In genomic region chr2:55519908-55520885, GRCh38 we compare ENCODE assay signal across 8 cellular contexts. TPM values are rescaled to one million over a fixed set of nuclear protein-coding genes. Genes with fewer than 3 reads are reported as not detected.
DNase-seq lines count a peak whose midpoint lies in the region; ATAC-seq and TF ChIP-seq lines count a peak whose summit lies in the region.

No MANE protein-coding gene starts in this region.

- ATAC-seq in HG02981 (IDR thresholded peaks at IDR 0.05; ENCODE audit: unreplicated experiment) (peak; percentile 5), right cardiac atrium (peak; percentile 23 to 52), GM18858 (IDR thresholded peaks at IDR 0.05; ENCODE audit: unreplicated experiment) (no peak)

- H3K4me3 Mint-ChIP-seq in progenitor cell of endocrine pancreas (ENCODE audit: low read depth): peak overlapping the region; percentile 99

- H3K9me3 Mint-ChIP-seq in progenitor cell of endocrine pancreas (ENCODE audit: low read depth): no peaks in the 10 kb centered on the region

- 4% methylated on average over 37 of the region's 37 CpGs for WGBS in right cardiac atrium

- H3K4me3 ChIP-seq in GM12875 (ENCODE audit: low read depth, low read length) (peak overlapping the region; percentile 74), right cardiac atrium (ENCODE audit: low read length) (peak overlapping the region; percentile 71)

- peaks cover 12% of the 10 kb centered on the region for H3K4me1 Mint-ChIP-seq in progenitor cell of endocrine pancreas (ENCODE audit: low read depth)

- in situ Hi-C loops in ACHN (cut with HindIII; ENCODE audit: low pct_ligation_motif_present, low pct_unique_long_range_greater_than_20kb, low sequenced_read_pairs): no loop called here

- H3K27ac ChIP-seq in right cardiac atrium (ENCODE audit: low read length): peak overlapping the region; percentile 10

- no peaks in the 10 kb centered on the region for H3K4me1 ChIP-seq in right cardiac atrium (ENCODE audit: control insufficient read depth, insufficient read depth, low read length)

- no peaks in the 10 kb centered on the region for H3K27me3 ChIP-seq in right cardiac atrium (ENCODE audit: control insufficient read depth, insufficient read depth)

- DNase-seq in ACHN (peak; percentile 50), OCI-M1 (lab: John Stamatoyannopoulos, UW) (peak; percentile 66), amniotic epithelial cell (ENCODE audit: low read depth) (peak; percentile 20), right cardiac atrium (no peak), progenitor cell of endocrine pancreas (ENCODE audit: low spot score, unreplicated experiment) (peak; percentile 13)

- no peaks in the 10 kb centered on the region for H3K9me3 ChIP-seq in right cardiac atrium (ENCODE audit: control insufficient read depth, low read length)

- H3K36me3 Mint-ChIP-seq in progenitor cell of endocrine pancreas (ENCODE audit: insufficient read depth): peaks cover 5% of the 10 kb centered on the region

- intact Hi-C loops in right cardiac atrium (cut with DNase I): no loop called here

- no peak for TF ChIP-seq CTCF in GM12875 (IDR thresholded peaks at IDR 0.05; ENCODE audit: borderline replicate concordance, insufficient read depth, low read depth, low read length)
- TF ChIP-seq CTCF in progenitor cell of endocrine pancreas (IDR thresholded peaks at IDR 0.05; ENCODE audit: unreplicated experiment): no peak

- H3K27me3 Mint-ChIP-seq in progenitor cell of endocrine pancreas: no peaks in the 10 kb centered on the region

- peak overlapping the region; percentile 99 for H3K27ac Mint-ChIP-seq in progenitor cell of endocrine pancreas

RNA-seq across cellular contexts. Expression of gene CFAP36, which starts 0.7 kb away (rescaled TPM):
- total RNA-seq in right cardiac atrium (10 to 100 TPM; 26.0 to 30.5 (median 28.9) TPM), progenitor cell of endocrine pancreas (61.2 and 64.3 TPM in 2 replicates)
- 33.2 TPM for polyA plus RNA-seq in right cardiac atrium

Comparison
In these comparisons a context has a peak if more than half of its experiments do, and no peak if none do; other contexts are left out.
1. DNase-seq: peak in ACHN (single experiment), OCI-M1 (single experiment), amniotic epithelial cell (single experiment) and progenitor cell of endocrine pancreas (single experiment); none in right cardiac atrium (0 of 3).